8 cellular contexts compared by ENCODE assay signal in the genomic region with DNA sequence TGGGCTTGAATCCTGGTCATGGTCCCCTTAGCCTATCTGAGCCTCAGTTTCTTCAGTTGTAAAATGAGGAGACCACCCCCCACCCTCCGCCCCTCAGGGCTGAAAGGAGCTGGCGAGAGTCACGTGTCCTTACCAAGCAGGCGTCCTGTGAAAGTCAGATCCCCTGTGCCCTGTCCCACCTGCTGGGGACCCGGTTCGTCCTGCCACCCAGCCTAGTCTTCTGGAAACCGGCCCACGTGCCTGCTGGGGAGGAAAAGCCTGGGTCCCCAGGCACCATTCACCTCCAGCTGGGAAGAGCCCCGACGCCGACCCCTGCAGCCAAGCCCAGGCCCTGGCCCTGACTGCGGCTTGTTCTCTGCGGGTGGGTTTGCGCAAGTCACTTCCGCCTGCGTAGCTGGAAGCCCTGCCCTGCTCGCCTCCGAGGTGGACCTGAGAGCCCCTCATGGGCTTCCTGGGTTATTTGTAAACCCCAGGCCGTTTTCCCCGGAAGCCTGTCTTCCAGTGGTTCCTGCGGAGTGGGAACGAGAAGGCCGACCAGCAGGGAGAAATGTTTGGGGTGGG. TPM values are rescaled to one million over a fixed set of nuclear protein-coding genes. Genes with fewer than 3 reads are reported as not detected.
DNase-seq lines count a peak whose midpoint lies in the region; ATAC-seq and TF ChIP-seq lines count a peak whose summit lies in the region.

No MANE protein-coding gene starts in this region.

- H3K27me3 Mint-ChIP-seq in activated CD4-positive, alpha-beta T cell treated with anti-CD3 and anti-CD28 coated beads, Interleukin-2, amount 10 ng/mL, durations not matched to agents 24 days and 14 days: no peaks in the 10 kb centered on the region
- no peaks in the 10 kb centered on the region for H3K27me3 Mint-ChIP-seq in T-helper 2 cell treated with Interferon-gamma antibody and Interleukin-4, amounts not matched to agents 5 μg/mL and 100 μg/mL, for 36 hours (ENCODE audit: low read depth)

- no peak overlapping the region for H3K27ac Mint-ChIP-seq in activated CD4-positive, alpha-beta T cell treated with anti-CD3 and anti-CD28 coated beads, Interleukin-2, amount 10 ng/mL, durations not matched to agents 24 days and 14 days
- H3K27ac Mint-ChIP-seq in T-helper 2 cell treated with Interferon-gamma antibody and Interleukin-4, amounts not matched to agents 5 μg/mL and 100 μg/mL, for 36 hours: peak overlapping the region; percentile 20

- 20 to 28% (median 21%) methylated on average over 20 to 23 of the region's 23 CpGs for WGBS in ovary, 3 donors

- TF ChIP-seq EP300 in ovary (IDR thresholded peaks at IDR 0.05): no peak

- H3K27ac ChIP-seq in ovary: peak overlapping the region; percentile 81 to 82

- H3K36me3 Mint-ChIP-seq in activated CD4-positive, alpha-beta T cell treated with anti-CD3 and anti-CD28 coated beads, Interleukin-2, amount 10 ng/mL, durations not matched to agents 24 days and 14 days (ENCODE audit: low read depth): peaks cover 25% of the 10 kb centered on the region
- peaks cover 30% of the 10 kb centered on the region for H3K36me3 Mint-ChIP-seq in T-helper 2 cell treated with Interferon-gamma antibody and Interleukin-4, amounts not matched to agents 5 μg/mL and 100 μg/mL, for 36 hours (ENCODE audit: low read depth)

- H3K4me3 ChIP-seq in fibroblast of villous mesenchyme (ENCODE audit: low read depth, low read length) (peak overlapping the region; percentile 77), ovary (peak overlapping the region; percentile 61)

- intact Hi-C loops in activated CD4-positive, alpha-beta T cell treated with anti-CD3 and anti-CD28 coated beads, Interleukin-2, amount 10 ng/mL, durations not matched to agents 24 days and 14 days (cut with micrococcal nuclease): no loop called here
- intact Hi-C loops in ovary (cut with DNase I): no loop called here

- no peaks in the 10 kb centered on the region for H3K4me1 Mint-ChIP-seq in activated CD4-positive, alpha-beta T cell treated with anti-CD3 and anti-CD28 coated beads, Interleukin-2, amount 10 ng/mL, durations not matched to agents 24 days and 14 days
- H3K4me1 Mint-ChIP-seq in T-helper 2 cell treated with Interferon-gamma antibody and Interleukin-4, amounts not matched to agents 5 μg/mL and 100 μg/mL, for 36 hours (ENCODE audit: low read depth): peaks cover 7% of the 10 kb centered on the region

- no peaks in the 10 kb centered on the region for H3K9me3 Mint-ChIP-seq in activated CD4-positive, alpha-beta T cell treated with anti-CD3 and anti-CD28 coated beads, Interleukin-2, amount 10 ng/mL, durations not matched to agents 24 days and 14 days
- no peaks in the 10 kb centered on the region for H3K9me3 Mint-ChIP-seq in T-helper 2 cell treated with Interferon-gamma antibody and Interleukin-4, amounts not matched to agents 5 μg/mL and 100 μg/mL, for 36 hours

- peaks cover 9% of the 10 kb centered on the region for H3K4me1 ChIP-seq in ovary (ENCODE audit: insufficient read depth)

- H3K9me3 ChIP-seq in ovary: no peaks in the 10 kb centered on the region

- H3K36me3 ChIP-seq in ovary: no peaks in the 10 kb centered on the region

- ATAC-seq in HG03354 (IDR thresholded peaks at IDR 0.05; ENCODE audit: poor library complexity, severe bottlenecking, unreplicated experiment) (no peak), HG03442 (IDR thresholded peaks at IDR 0.05; ENCODE audit: unreplicated experiment) (no peak)

- no peak for DNase-seq in activated CD4-positive, alpha-beta T cell treated with anti-CD3 and anti-CD28 coated beads, Interleukin-2, amount 10 ng/mL, durations not matched to agents 24 days and 14 days
- no peak for DNase-seq in activated CD4-positive, alpha-beta T cell treated with anti-CD3 and anti-CD28 coated beads for 4 hours
- no peak for DNase-seq in T-helper 2 cell treated with Interferon-gamma antibody and Interleukin-4, amounts not matched to agents 5 μg/mL and 100 μg/mL, for 36 hours (ENCODE audit: low spot score)
- DNase-seq in fibroblast of villous mesenchyme (ENCODE audit: low read depth): peak; percentile 59
- DNase-seq in ovary: peak in 4 of 5 donors; percentile 48 to 71 (median 54)
- DNase-seq in AG08395 (ENCODE audit: low spot score): no peak

- no peak for TF ChIP-seq CTCF in fibroblast of villous mesenchyme (IDR thresholded peaks at IDR 0.05; ENCODE audit: insufficient read depth, low read depth, low read length)
- no peak for TF ChIP-seq CTCF in ovary (IDR thresholded peaks at IDR 0.05)

- H3K4me3 Mint-ChIP-seq in activated CD4-positive, alpha-beta T cell treated with anti-CD3 and anti-CD28 coated beads, Interleukin-2, amount 10 ng/mL, durations not matched to agents 24 days and 14 days: peak overlapping the region; percentile 37
- H3K4me3 Mint-ChIP-seq in T-helper 2 cell treated with Interferon-gamma antibody and Interleukin-4, amounts not matched to agents 5 μg/mL and 100 μg/mL, for 36 hours: peak overlapping the region; percentile 46

- no peaks in the 10 kb centered on the region for H3K27me3 ChIP-seq in ovary

- TF ChIP-seq POLR2A in ovary (IDR thresholded peaks at IDR 0.05): no peak

RNA-seq across cellular contexts. Expression of a gene that starts 0.7 kb away (rescaled TPM):
- 7.1 and 8.1 TPM in 2 replicates for total RNA-seq in activated CD4-positive, alpha-beta T cell treated with anti-CD3 and anti-CD28 coated beads, Interleukin-2, amount 10 ng/mL, durations not matched to agents 24 days and 14 days
- total RNA-seq in fibroblast of villous mesenchyme (16.1 and 21.2 TPM in 2 replicates), ovary (10 to 100 TPM; 37.9 to 69.9 (median 52.1) TPM)
- 10 to 100 TPM; 18.1 to 32.1 TPM for polyA plus RNA-seq in ovary

RNA-seq across cellular contexts. Expression of a gene that starts 13.5 kb away (rescaled TPM):
- total RNA-seq in activated CD4-positive, alpha-beta T cell treated with anti-CD3 and anti-CD28 coated beads, Interleukin-2, amount 10 ng/mL, durations not matched to agents 24 days and 14 days: 114 and 124 TPM in 2 replicates
- total RNA-seq in fibroblast of villous mesenchyme (29.6 and 29.8 TPM in 2 replicates), ovary (10 to 100 TPM; 35.6 to 60.9 (median 44.6) TPM)
- 10 to 100 TPM in 1 of 2 donors, 1 to 10 TPM in 1; 5.6 to 29.3 TPM for polyA plus RNA-seq in ovary

RNA-seq across cellular contexts. Expression of a gene that starts 36.4 kb away (rescaled TPM):
- 244 and 248 TPM in 2 replicates for total RNA-seq in activated CD4-positive, alpha-beta T cell treated with anti-CD3 and anti-CD28 coated beads, Interleukin-2, amount 10 ng/mL, durations not matched to agents 24 days and 14 days
- total RNA-seq in fibroblast of villous mesenchyme (24.5 and 33.2 TPM in 2 replicates), ovary (10 to 100 TPM; 24.8 to 58.1 (median 49.0) TPM)
- 10 to 100 TPM; 21.5 to 39.3 TPM for polyA plus RNA-seq in ovary

RNA-seq across cellular contexts. Expression of a gene that starts 50.7 kb away (rescaled TPM):
- 36.0 and 36.4 TPM in 2 replicates for total RNA-seq in activated CD4-positive, alpha-beta T cell treated with anti-CD3 and anti-CD28 coated beads, Interleukin-2, amount 10 ng/mL, durations not matched to agents 24 days and 14 days
- 43.2 and 68.9 TPM in 2 replicates for total RNA-seq in fibroblast of villous mesenchyme
- 10 to 100 TPM; 22.6 to 57.7 (median 47.2) TPM for total RNA-seq in ovary
- 10 to 100 TPM; 12.5 to 87.8 TPM for polyA plus RNA-seq in ovary

Comparison
In these comparisons a context has a peak if more than half of its experiments do, and no peak if none do; other contexts are left out.
1. DNase-seq: peak in fibroblast of villous mesenchyme (single experiment) and ovary (4 of 5); none in activated CD4-positive, alpha-beta T cell treated with anti-CD3 and anti-CD28 coated beads, Interleukin-2, amount 10 ng/mL, durations not matched to agents 24 days and 14 days (single experiment), activated CD4-positive, alpha-beta T cell treated with anti-CD3 and anti-CD28 coated beads for 4 hours (0 of 2), T-helper 2 cell treated with Interferon-gamma antibody and Interleukin-4, amounts not matched to agents 5 μg/mL and 100 μg/mL, for 36 hours (single experiment) and AG08395 (single experiment).